Comparison of ENCODE assay signal across 8 cellular contexts in genomic region chr5:926416-927171, GRCh38. TPM values are rescaled to one million over a fixed set of nuclear protein-coding genes. Genes with fewer than 3 reads are reported as not detected.
DNase-seq lines count a peak whose midpoint lies in the region; ATAC-seq, FAIRE-seq and TF ChIP-seq lines count a peak whose summit lies in the region.

No MANE protein-coding gene starts in this region.

- H3K27me3 ChIP-seq in heart right ventricle, result peaks cover 0 to 45% (median 29%) of the 10 kb centered on the region in 7 donors
- H3K27me3 ChIP-seq in psoas muscle (ENCODE audit: insufficient read depth in 3 of 3, low read length in 2 of 3), result peaks cover 2 to 57% (median 5%) of the 10 kb centered on the region in 3 donors

- H3K27ac ChIP-seq in heart right ventricle (peak overlapping the region in 2 of 10 donors; percentile 22 to 26), psoas muscle (no peak overlapping the region)

- no peak for TF ChIP-seq POLR2A in GM12892 (IDR thresholded peaks at IDR 0.05; ENCODE audit: low read depth, low read length)

- no peak for FAIRE-seq in GM12892 (lab: Jason Lieb, UNC)

- intact Hi-C loops in heart right ventricle (cut with DNase I) (loop anchor here in 5 of 10 donors (1.0 to 10.0 kb wide), 5 partner anchors 208 to 718 kb away; no protein-coding TSS in a partner anchor), psoas muscle (cut with DNase I) (loop anchor here in 1 of 2 donors (10.0 kb wide), 1 partner anchor 248 kb away; no protein-coding TSS in a partner anchor)

- WGBS in heart right ventricle, 2 donors, result 3 to 6% methylated on average over 56 to 65 of the region's 65 CpGs
- WGBS in psoas muscle, 3 donors, result 5 to 7% (median 5%) methylated on average over 60 to 65 of the region's 65 CpGs

- ATAC-seq in heart right ventricle (peak; percentile 36 to 86 (median 66)), psoas muscle (peak; percentile 51 to 79 (median 76)), GM21619 (IDR thresholded peaks at IDR 0.05; ENCODE audit: unreplicated experiment) (no peak)

- DNase-seq in GM12892 (ENCODE audit: insufficient read length) (peak; percentile 56), heart right ventricle (peak in 1 of 2 donors; percentile 30), psoas muscle (peak; percentile 40 to 64), medulla oblongata (ENCODE audit: extremely low spot score) (no peak), amniotic stem cell (lab: John Stamatoyannopoulos, UW) (no peak), dedifferentiated amniotic fluid mesenchymal stem cell (ENCODE audit: extremely low spot score) (no peak)
- DNase-seq in activated T-cell treated with anti-CD3 and anti-CD28 coated beads, Interleukin-2, amount 50 U/mL, for 48 hours, result peak; percentile 44 to 58

- H3K36me3 ChIP-seq in heart right ventricle (no peaks in the 10 kb centered on the region), psoas muscle (ENCODE audit: insufficient read depth in 1 of 2, low read depth in 1 of 2) (no peaks in the 10 kb centered on the region)

- H3K4me3 ChIP-seq in heart right ventricle, result peak overlapping the region in 9 of 10 donors; percentile 19 to 55 (median 45)
- peak overlapping the region; percentile 50 for H3K4me3 ChIP-seq in psoas muscle

- H3K9me3 ChIP-seq in heart right ventricle (no peaks in the 10 kb centered on the region), psoas muscle (no peaks in the 10 kb centered on the region)

- TF ChIP-seq CTCF in heart right ventricle (IDR thresholded peaks at IDR 0.05), result peak in 7 of 9 donors; percentile 31 to 56 (median 42)
- no peak for TF ChIP-seq CTCF in psoas muscle (IDR thresholded peaks at IDR 0.05)

- H3K4me1 ChIP-seq in heart right ventricle, result peaks cover 0 to 19% (median 11%) of the 10 kb centered on the region in 9 donors
- H3K4me1 ChIP-seq in psoas muscle, result peaks cover 8% of the 10 kb centered on the region

RNA-seq across cellular contexts. Expression of gene TRIP13, which starts 33.9 kb away (rescaled TPM):
- polyA plus RNA-seq in GM12892 (2012; ENCODE audit: missing spikeins), result 16.0 TPM
- 1 to 10 TPM in 5 of 10 donors, under 1 TPM in 4, not detected in 1; 0.32 to 2.8 (median 1.2) TPM for total RNA-seq in heart right ventricle
- under 1 TPM; 0.22 to 0.86 TPM for polyA plus RNA-seq in heart right ventricle
- under 1 TPM; 0.39 to 0.89 (median 0.76) TPM for total RNA-seq in psoas muscle
- 1 to 10 TPM in 1 of 3 donors, under 1 TPM in 2; 0.44 to 2.9 (median 0.83) TPM for polyA plus RNA-seq in psoas muscle

RNA-seq across cellular contexts. Expression of gene BRD9, which starts 34.0 kb away (rescaled TPM):
- polyA plus RNA-seq in GM12892 (2012; ENCODE audit: missing spikeins), result 26.8 TPM
- 10 to 100 TPM; 21.4 to 42.6 (median 26.9) TPM for total RNA-seq in heart right ventricle
- polyA plus RNA-seq in heart right ventricle, result 10 to 100 TPM; 16.7 to 23.7 TPM
- total RNA-seq in psoas muscle, result 10 to 100 TPM; 21.3 to 28.0 (median 22.3) TPM
- polyA plus RNA-seq in psoas muscle, result 10 to 100 TPM; 18.7 to 26.6 (median 24.8) TPM

Comparison
In these comparisons a context has a peak if more than half of its experiments do, and no peak if none do; other contexts are left out.
1. DNase-seq: peak in GM12892 (single experiment), activated T-cell treated with anti-CD3 and anti-CD28 coated beads, Interleukin-2, amount 50 U/mL, for 48 hours (2 of 2) and psoas muscle (2 of 2); none in medulla oblongata (single experiment), amniotic stem cell (single experiment) and dedifferentiated amniotic fluid mesenchymal stem cell (single experiment).